In the genomic region with DNA sequence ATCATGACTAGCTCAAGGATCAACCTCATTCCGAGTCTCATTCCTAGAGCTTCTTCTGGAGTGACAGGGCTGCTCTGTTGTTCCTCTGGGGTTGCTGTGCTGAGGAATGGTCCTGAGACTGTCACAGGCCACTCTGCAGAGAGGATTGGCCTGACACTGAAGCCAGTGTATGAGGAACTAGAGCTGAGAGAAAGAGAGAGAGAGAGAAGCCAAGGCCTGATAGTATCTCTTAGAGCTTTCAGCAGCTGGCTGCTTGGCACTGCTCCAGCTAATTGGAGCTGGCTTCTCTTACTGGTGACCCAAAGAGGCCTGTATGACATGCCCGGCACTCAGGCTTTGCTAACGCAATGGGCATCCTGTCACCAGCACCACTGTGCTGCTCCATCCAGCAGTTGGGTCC, we compare ENCODE assay signal across 9 cellular contexts.
DNase-seq lines count a peak whose midpoint lies in the region; ATAC-seq and TF ChIP-seq lines count a peak whose summit lies in the region.
"Had no signal": no experiment of that assay in that cellular context is flagged by ENCODE, and none has a peak within 500 bp of the region (broad histone marks: within the 10 kb centered on the region; RNA-seq: fewer than 3 reads in every experiment).

No MANE protein-coding gene starts in this region.

- H3K4me2 ChIP-seq in trophoblast cell (ENCODE audit: low read length), result no peak overlapping the region

- H3K4me3 ChIP-seq in choroid plexus epithelial cell (ENCODE audit: low read depth, low read length) (no peak overlapping the region), trophoblast cell (ENCODE audit: low read depth, low read length) (no peak overlapping the region)
- no peak overlapping the region for H3K4me3 ChIP-seq in effector memory CD4-positive, alpha-beta T cell (ENCODE audit: insufficient read depth, low read depth, low read length, poor library complexity, severe bottlenecking)

- no peak overlapping the region for H3K23ac ChIP-seq in trophoblast cell (ENCODE audit: low read length)

- H2BK12ac ChIP-seq in trophoblast cell (ENCODE audit: low read length), result no peak overlapping the region

- no peak overlapping the region for H4K8ac ChIP-seq in trophoblast cell (ENCODE audit: low read depth, low read length)

- no peak overlapping the region for H3K27ac ChIP-seq in trophoblast cell (ENCODE audit: low read depth, low read length)
- H3K27ac ChIP-seq in effector memory CD4-positive, alpha-beta T cell (ENCODE audit: insufficient read depth, low read length, poor library complexity, severe bottlenecking), result no peak overlapping the region

- no peak overlapping the region for H2AK5ac ChIP-seq in trophoblast cell (ENCODE audit: low read length)

- peak; percentile 50 for DNase-seq in HT-29 (ENCODE audit: low spot score)
- DNase-seq in choroid plexus epithelial cell (ENCODE audit: low read depth), result peak; percentile 43
- DNase-seq in trophoblast cell, result peak; percentile 58 to 82
- DNase-seq in amniotic stem cell (lab: John Stamatoyannopoulos, UW), result no peak
- no peak for DNase-seq in effector memory CD4-positive, alpha-beta T cell
- DNase-seq in NCI-H2171 (lab: John Stamatoyannopoulos, UW), result no peak
- DNase-seq: activated CD4-positive, alpha-beta T cell treated with anti-CD3 and anti-CD28 coated beads, Interleukin-2, amount 10 ng/mL, durations not matched to agents 7 days and 5 days had no signal

- H3K79me1 ChIP-seq in trophoblast cell (ENCODE audit: low read length), result no peaks in the 10 kb centered on the region

- no peak overlapping the region for H3K14ac ChIP-seq in trophoblast cell (ENCODE audit: low read length)

- no peak overlapping the region for H4K91ac ChIP-seq in trophoblast cell (ENCODE audit: low read depth, low read length)

- H3K18ac ChIP-seq in trophoblast cell (ENCODE audit: low read length), result no peak overlapping the region

- TF ChIP-seq POLR2A in GM18505 (IDR thresholded peaks at IDR 0.05; ENCODE audit: borderline replicate concordance, extremely low read depth, insufficient read depth, insufficient read length), result no peak

- H2BK120ac ChIP-seq in trophoblast cell (ENCODE audit: insufficient read depth, low read length, poor library complexity), result no peak overlapping the region

- ATAC-seq in GM18505 (IDR thresholded peaks at IDR 0.05; ENCODE audit: unreplicated experiment) (peak; percentile 62), HG02938 (IDR thresholded peaks at IDR 0.05; ENCODE audit: unreplicated experiment) (no peak)

- H3K79me2 ChIP-seq in trophoblast cell (ENCODE audit: control insufficient read depth, insufficient read depth, low read length, poor library complexity), result no peaks in the 10 kb centered on the region

- no CpG with 5 or more reads among the region's 3 CpGs for WGBS in trophoblast cell (ENCODE audit: extremely low coverage, insufficient coverage, insufficient read length)

- no peaks in the 10 kb centered on the region for H3K36me3 ChIP-seq in trophoblast cell (ENCODE audit: control insufficient read depth in 1 of 2, insufficient read depth in 2 of 2, low read length in 2 of 2)
- H3K36me3 ChIP-seq in effector memory CD4-positive, alpha-beta T cell (ENCODE audit: control insufficient read depth, insufficient read depth, low read length), result no peaks in the 10 kb centered on the region

- H3K27me3 ChIP-seq in trophoblast cell (ENCODE audit: insufficient read depth, low read length), result no peaks in the 10 kb centered on the region
- H3K27me3 ChIP-seq in effector memory CD4-positive, alpha-beta T cell (replicated peaks; ENCODE audit: control insufficient read depth, insufficient read depth, low read length, poor library complexity, severe bottlenecking), result no peaks in the 10 kb centered on the region

- H3K4me1 ChIP-seq in trophoblast cell (ENCODE audit: control insufficient read depth in 1 of 2, insufficient read depth in 2 of 2, low read length in 2 of 2), result peaks cover 14 to 16% of the 10 kb centered on the region in 2 experiments
- no peaks in the 10 kb centered on the region for H3K4me1 ChIP-seq in effector memory CD4-positive, alpha-beta T cell (ENCODE audit: control insufficient read depth, insufficient read depth, low read length, poor library complexity, severe bottlenecking)

- H4K12ac ChIP-seq in trophoblast cell (ENCODE audit: low read depth, low read length), result no peak overlapping the region

- peaks cover 2% of the 10 kb centered on the region for H3K9me3 ChIP-seq in trophoblast cell (ENCODE audit: insufficient read depth, low read depth, low read length)
- no peaks in the 10 kb centered on the region for H3K9me3 ChIP-seq in effector memory CD4-positive, alpha-beta T cell (ENCODE audit: control insufficient read depth, low read length)

- H3K9ac ChIP-seq in trophoblast cell (ENCODE audit: low read length), result no peak overlapping the region

- H2AFZ ChIP-seq in trophoblast cell (ENCODE audit: insufficient read depth, low read length, poor library complexity), result no peak overlapping the region

- H3K4ac ChIP-seq in trophoblast cell (ENCODE audit: low read depth, low read length), result no peak overlapping the region

- no peak for TF ChIP-seq CTCF in choroid plexus epithelial cell (conservative IDR thresholded peaks at IDR 0.05; ENCODE audit: low read depth, low read length)

- H2BK5ac ChIP-seq in trophoblast cell (ENCODE audit: low read depth, low read length, poor library complexity), result no peak overlapping the region

Comparison
In these comparisons a context has a peak if more than half of its experiments do, and no peak if none do; other contexts are left out.
1. DNase-seq: peak in HT-29 (single experiment), choroid plexus epithelial cell (single experiment) and trophoblast cell (2 of 2); none in amniotic stem cell (single experiment), effector memory CD4-positive, alpha-beta T cell (0 of 3) and NCI-H2171 (single experiment).